ENCODE assay signal across 10 cellular contexts in the genomic region with DNA sequence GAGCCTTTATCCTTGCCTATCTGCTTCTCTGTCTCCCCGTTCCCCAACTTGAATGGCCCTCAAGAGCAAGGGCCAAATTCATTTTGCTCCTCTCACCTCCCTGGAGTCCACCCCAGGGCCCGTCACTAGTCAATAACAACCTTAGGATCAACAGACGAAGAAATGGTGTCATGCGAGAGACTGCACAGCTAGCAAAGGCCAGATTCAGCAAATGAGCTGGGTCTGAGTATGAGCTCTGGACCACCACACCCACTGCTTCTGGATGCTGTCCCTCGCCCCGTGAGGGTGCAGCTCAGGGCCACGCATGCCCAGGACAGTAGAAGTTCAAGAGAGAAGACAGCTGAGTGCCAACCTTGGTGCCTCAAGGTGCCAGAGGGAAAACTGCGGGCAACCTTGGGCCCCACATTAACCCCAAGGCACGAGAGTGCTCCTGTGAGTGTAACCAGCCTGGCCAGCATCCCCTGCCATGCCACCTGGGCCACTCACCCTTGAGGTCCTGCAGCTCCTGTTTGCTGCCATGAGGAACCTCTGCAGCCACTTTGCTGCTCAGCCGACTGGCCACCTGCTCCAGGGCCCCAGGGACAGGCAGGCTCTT. TPM values are rescaled to one million over a fixed set of nuclear protein-coding genes. Genes with fewer than 3 reads are reported as not detected.
DNase-seq lines count a peak whose midpoint lies in the region; ATAC-seq, FAIRE-seq and TF ChIP-seq lines count a peak whose summit lies in the region.
"Had no signal": no experiment of that assay in that cellular context is flagged by ENCODE, and none has a peak within 500 bp of the region (broad histone marks: within the 10 kb centered on the region; RNA-seq: fewer than 3 reads in every experiment).

No MANE protein-coding gene starts in this region.

- H4K20me1 ChIP-seq in KMS-11 (ENCODE audit: insufficient read depth) (no peaks in the 10 kb centered on the region), GM12878 (ENCODE audit: control insufficient read depth, insufficient read depth) (no peaks in the 10 kb centered on the region)

- POLR2A ChIA-PET in GM12878 (lab: Charles Lee), result interaction anchor here (1.6 kb wide), 1 partner anchor 11 kb away, joined by 3 read pairs; the partner anchor contains the start of gene AKAP8L

- peaks cover 15% of the 10 kb centered on the region for H3K36me3 Mint-ChIP-seq in natural killer cell treated with Interleukin-12 subunit alpha and Interleukin-12 subunit beta and Interleukin-15 and Interleukin-18, amount 100 ng/mL, for 72 hours

- no peaks in the 10 kb centered on the region for H3K9me3 Mint-ChIP-seq in natural killer cell treated with Interleukin-12 subunit alpha and Interleukin-12 subunit beta and Interleukin-15 and Interleukin-18, amount 100 ng/mL, for 72 hours

- H3K4me1 Mint-ChIP-seq in natural killer cell treated with Interleukin-12 subunit alpha and Interleukin-12 subunit beta and Interleukin-15 and Interleukin-18, amount 100 ng/mL, for 72 hours (ENCODE audit: low read depth in 2 of 2), result peaks cover 23 to 32% of the 10 kb centered on the region in 2 donors

- TF ChIP-seq CTCF in C4-2B (conservative IDR thresholded peaks at IDR 0.05) (no peak), KMS-11 (conservative IDR thresholded peaks at IDR 0.05; ENCODE audit: low read depth, low read length) (no peak), GM12878 (IDR thresholded peaks at IDR 0.05 in 2 of 3, conservative IDR thresholded peaks at IDR 0.05 in 1 of 3; ENCODE audit: control insufficient read depth in 2 of 3, extremely low read depth in 1 of 3, insufficient read depth in 1 of 3, low read depth in 3 of 3, low read length in 3 of 3) (no peak)

- RAD21 ChIA-PET in GM12878 (lab: Charles Lee; ENCODE audit: unreplicated experiment), result interaction anchor here (0.6 to 1.3 kb wide), 2 partner anchors 11 to 114 kb away, joined by 3 to 6 read pairs; no protein-coding TSS in a partner anchor

- H3K4me3 Mint-ChIP-seq in natural killer cell treated with Interleukin-12 subunit alpha and Interleukin-12 subunit beta and Interleukin-15 and Interleukin-18, amount 100 ng/mL, for 72 hours, result peak overlapping the region; percentile 98

- no peaks in the 10 kb centered on the region; the same call in 1 of the 2 replicates for H3K36me3 ChIP-seq in KMS-11 (ENCODE audit: insufficient read depth)
- H3K36me3 ChIP-seq in GM12878 (ENCODE audit: control insufficient read depth in 2 of 2, insufficient read depth in 2 of 2, low read length in 1 of 2), result peaks cover 9 to 21% of the 10 kb centered on the region in 2 experiments

- H3K4me3 ChIP-seq in KMS-11 (IDR thresholded peaks at IDR 0.05; ENCODE audit: insufficient read depth, low read depth, low read length) (no peak overlapping the region), GM12878 (0 out of 2 replicates have a peak overlapping the region, but pooled peaks have one; percentile 98)

- no peak for FAIRE-seq in GM12878 (lab: Jason Lieb, UNC)

- BruUV-seq in GM12878 (replicated peaks; lab: Mats Ljungman, UMichigan), result no TSS peak

- no peak for DNase-seq in GM12878 (ENCODE audit: low read depth, low spot score)
- no peak for DNase-seq in natural killer cell treated with Interleukin-12 subunit alpha and Interleukin-12 subunit beta and Interleukin-15 and Interleukin-18, amount 100 ng/mL, for 72 hours (ENCODE audit: low spot score)
- no peak for DNase-seq in NCI-H524 (lab: John Stamatoyannopoulos, UW)
- no peak for DNase-seq in NCI-H1694 (lab: John Stamatoyannopoulos, UW)
- DNase-seq in AG08395 (ENCODE audit: low spot score), result no peak
- DNase-seq: GDM1 had no signal

- intact Hi-C loops in GM12878 (cut with micrococcal nuclease; ENCODE audit: unreplicated experiment), result loop anchor here (5.0 kb wide), 1 partner anchor 127 kb away; no protein-coding TSS in a partner anchor

- H3K4me1 ChIP-seq in KMS-11 (ENCODE audit: low read depth, poor library complexity, severe bottlenecking) (peaks cover 13% of the 10 kb centered on the region), GM12878 (ENCODE audit: control insufficient read depth, insufficient read depth, low read length) (peaks cover 10% of the 10 kb centered on the region)

- H3K79me2 ChIP-seq in KMS-11 (ENCODE audit: insufficient read depth, low read depth) (peaks cover 38% of the 10 kb centered on the region), GM12878 (ENCODE audit: control insufficient read depth, insufficient read depth, low read length) (peaks cover 32% of the 10 kb centered on the region)

- no peaks in the 10 kb centered on the region for H3K27me3 Mint-ChIP-seq in natural killer cell treated with Interleukin-12 subunit alpha and Interleukin-12 subunit beta and Interleukin-15 and Interleukin-18, amount 100 ng/mL, for 72 hours

- H3K27ac ChIP-seq in C4-2B, result peak overlapping the region; percentile 80
- H3K27ac ChIP-seq in KMS-11, result no peak overlapping the region
- H3K27ac ChIP-seq in GM12878 (ENCODE audit: control insufficient read depth, insufficient read depth), result no peak overlapping the region
- H3K27ac ChIP-seq: epithelial cell of prostate had no signal

- peak overlapping the region in 1 of 2 donors; percentile 96 for H3K27ac Mint-ChIP-seq in natural killer cell treated with Interleukin-12 subunit alpha and Interleukin-12 subunit beta and Interleukin-15 and Interleukin-18, amount 100 ng/mL, for 72 hours

- H3K9ac ChIP-seq in KMS-11 (no peak overlapping the region; the same call in 1 of the 2 replicates), GM12878 (ENCODE audit: control insufficient read depth, insufficient read depth, low read length) (peak overlapping the region; percentile 94)

- TF ChIP-seq RAD21 in GM12878 (IDR thresholded peaks at IDR 0.05; ENCODE audit: insufficient read depth, low read depth, low read length), result no peak

- H3K4me2 ChIP-seq in KMS-11 (peak overlapping the region; percentile 81), GM12878 (ENCODE audit: control insufficient read depth, insufficient read depth) (peak overlapping the region; percentile 99)

- ATAC-seq in GM12878 (no peak), HG03432 (IDR thresholded peaks at IDR 0.05; ENCODE audit: unreplicated experiment) (no peak)
- ATAC-seq in natural killer cell treated with Interleukin-12 subunit alpha and Interleukin-12 subunit beta and Interleukin-15 and Interleukin-18, amount 100 ng/mL, for 72 hours, result no peak

- H3K27me3 ChIP-seq in KMS-11 (ENCODE audit: insufficient read depth, low read depth) (no peaks in the 10 kb centered on the region), GM12878 (replicated peaks in 1 of 2; ENCODE audit: control insufficient read depth in 2 of 2, insufficient read depth in 2 of 2, low read length in 1 of 2) (no peaks in the 10 kb centered on the region)

- in situ Hi-C loops in GM12878 (cut with MboI), result no loop called here

- 96% methylated on average over 10 of the region's 10 CpGs for WGBS in GM12878 (ENCODE audit: insufficient coverage, insufficient replicate concordance, low lambda C conversion rate, missing lambda C conversion rate)

- no peak; the same call in 1 of the 2 replicates for TF ChIP-seq POLR2A in GM12878 (IDR thresholded peaks at IDR 0.05; ENCODE audit: low read depth, low read length)

- H3K9me3 ChIP-seq in GM12878 (replicated peaks; ENCODE audit: control insufficient read depth, insufficient read depth, low read length), result no peaks in the 10 kb centered on the region; the same call in 2 of the 3 replicates

- H2AFZ ChIP-seq in KMS-11 (ENCODE audit: low read depth) (no peak overlapping the region), GM12878 (ENCODE audit: control insufficient read depth, low read depth, low read length) (no peak overlapping the region)

- CTCF ChIA-PET in GM12878 (lab: Yijun Ruan, JAX), result interaction anchor here (2.0 kb wide), 1 partner anchor 11 kb away, joined by 7 read pairs; no protein-coding TSS in a partner anchor

- no peak for TF ChIP-seq EP300 in GM12878 (IDR thresholded peaks at IDR 0.05; ENCODE audit: borderline replicate concordance in 1 of 2, control insufficient read depth in 1 of 2, low read depth in 2 of 2, low read length in 2 of 2)

- SMC1A ChIA-PET in GM12878 (lab: Charles Lee; ENCODE audit: uncharacterized antibody, unreplicated experiment), result interaction anchor here (1.6 kb wide), 1 partner anchor 11 kb away, joined by 4 read pairs; the partner anchor contains the start of gene AKAP8L

RNA-seq across cellular contexts. Expression of gene AKAP8L, which starts 11.8 kb away (rescaled TPM):
- total RNA-seq in GM12878 (2013; cell fraction: nucleolus; rRNA removed), result 224 and 248 TPM in 2 replicates
- total RNA-seq in GM12878 (2014; rRNA removed) (59.8 and 64.3 TPM in 2 replicates), GM12878 (2014; rRNA removed; fragmentation: Illumina TruSeq; extraction: Trizol) (36.7 and 39.4 TPM in 2 replicates), GM12878 (2021) (60.3 and 60.5 TPM in 2 replicates)
- polyA plus RNA-seq in GM12878 (2011; ENCODE audit: low read depth), result 36.9 TPM
- polyA plus RNA-seq in GM12878 (2011; rRNA removed) (29.6 and 42.3 TPM in 2 replicates), GM12878 (2014; fragmentation: Illumina TruSeq; extraction: Trizol) (35.1 and 47.3 TPM in 2 replicates), GM12878 (2014; fragmentation: Nextera tagmentation; extraction: Ambion mirVana) (1 to 10 TPM in 1 of 2 experiments, under 1 TPM in 1; 0.66 to 3.8 TPM), GM12878 (2014; rRNA removed) (63.6 and 67.0 TPM in 2 replicates), GM12878 (2016; fragmentation: Nextera tagmentation; extraction: Ambion mirVana) (10 to 100 TPM; 25.8 to 40.6 TPM)
- polyA plus RNA-seq in GM12878 (2011; cell fraction: cytosol; rRNA removed), result 31.0 and 36.5 TPM in 2 replicates
- polyA plus RNA-seq in GM12878 (2011; cell fraction: nucleus; rRNA removed), result 443 and 591 TPM in 2 replicates
- polyA plus RNA-seq in GM12878 (2012), result 40.3 and 43.0 TPM in 2 replicates
- polyA minus RNA-seq in GM12878 (2011; rRNA and poly(A)+ RNA removed), result 57.6 and 57.9 TPM in 2 replicates
- polyA minus RNA-seq in GM12878 (2011; cell fraction: cytosol; rRNA and poly(A)+ RNA removed), result 15.5 and 16.3 TPM in 2 replicates
- polyA minus RNA-seq in GM12878 (2011; cell fraction: nucleus; rRNA and poly(A)+ RNA removed), result 60.4 and 102 TPM in 2 replicates
- 100 to 1,000 TPM in 1 of 2 donors, 10 to 100 TPM in 1; 72.8 to 123 TPM for total RNA-seq in natural killer cell treated with Interleukin-12 subunit alpha and Interleukin-12 subunit beta and Interleukin-15 and Interleukin-18, amount 100 ng/mL, for 72 hours

RNA-seq across cellular contexts. Expression of gene WIZ, which starts 19.1 kb away (rescaled TPM):
- 17.9 and 18.0 TPM in 2 replicates for total RNA-seq in GM12878 (2013; cell fraction: nucleolus; rRNA removed)
- total RNA-seq in GM12878 (2014; rRNA removed) (4.6 and 4.9 TPM in 2 replicates), GM12878 (2014; rRNA removed; fragmentation: Illumina TruSeq; extraction: Trizol) (2.6 and 2.9 TPM in 2 replicates), GM12878 (2021) (23.5 and 26.7 TPM in 2 replicates)
- 2.2 TPM for polyA plus RNA-seq in GM12878 (2011; ENCODE audit: low read depth)
- polyA plus RNA-seq in GM12878 (2011; rRNA removed) (1.4 and 2.4 TPM in 2 replicates), GM12878 (2014; fragmentation: Illumina TruSeq; extraction: Trizol) (1.4 and 4.5 TPM in 2 replicates), GM12878 (2014; fragmentation: Nextera tagmentation; extraction: Ambion mirVana) (under 1 TPM; 0.10 to 0.18 TPM), GM12878 (2014; rRNA removed) (19.8 and 24.9 TPM in 2 replicates), GM12878 (2016; fragmentation: Nextera tagmentation; extraction: Ambion mirVana) (1 to 10 TPM; 2.0 to 2.6 TPM)
- polyA plus RNA-seq in GM12878 (2011; cell fraction: cytosol; rRNA removed), result 3.8 and 6.1 TPM in 2 replicates
- polyA plus RNA-seq in GM12878 (2011; cell fraction: nucleus; rRNA removed), result 20.9 and 28.8 TPM in 2 replicates
- 9.9 and 13.9 TPM in 2 replicates for polyA plus RNA-seq in GM12878 (2012)
- polyA minus RNA-seq in GM12878 (2011; rRNA and poly(A)+ RNA removed), result 1.1 and 3.7 TPM in 2 replicates
- polyA minus RNA-seq in GM12878 (2011; cell fraction: cytosol; rRNA and poly(A)+ RNA removed), result 3.6 and 4.6 TPM in 2 replicates
- 3.5 and 10.1 TPM in 2 replicates for polyA minus RNA-seq in GM12878 (2011; cell fraction: nucleus; rRNA and poly(A)+ RNA removed)
- 10 to 100 TPM; 27.3 to 46.3 TPM for total RNA-seq in natural killer cell treated with Interleukin-12 subunit alpha and Interleukin-12 subunit beta and Interleukin-15 and Interleukin-18, amount 100 ng/mL, for 72 hours

RNA-seq across cellular contexts. Expression of gene RASAL3, which starts 33.7 kb away (rescaled TPM):
- 25.7 and 51.6 TPM in 2 replicates for total RNA-seq in GM12878 (2013; cell fraction: nucleolus; rRNA removed)
- total RNA-seq in GM12878 (2014; rRNA removed) (35.0 and 48.9 TPM in 2 replicates), GM12878 (2014; rRNA removed; fragmentation: Illumina TruSeq; extraction: Trizol) (17.7 and 19.8 TPM in 2 replicates), GM12878 (2021) (78.5 and 81.3 TPM in 2 replicates)
- polyA plus RNA-seq in GM12878 (2011; ENCODE audit: low read depth), result 14.5 TPM
- polyA plus RNA-seq in GM12878 (2011; rRNA removed) (14.8 and 25.3 TPM in 2 replicates), GM12878 (2014; fragmentation: Illumina TruSeq; extraction: Trizol) (6.6 and 21.1 TPM in 2 replicates), GM12878 (2014; fragmentation: Nextera tagmentation; extraction: Ambion mirVana) (1 to 10 TPM; 1.7 to 9.4 TPM), GM12878 (2014; rRNA removed) (46.9 and 58.2 TPM in 2 replicates), GM12878 (2016; fragmentation: Nextera tagmentation; extraction: Ambion mirVana) (10 to 100 TPM in 1 of 2 experiments, 1 to 10 TPM in 1; 6.7 to 42.3 TPM)
- polyA plus RNA-seq in GM12878 (2011; cell fraction: cytosol; rRNA removed), result 24.2 and 34.9 TPM in 2 replicates
- polyA plus RNA-seq in GM12878 (2011; cell fraction: nucleus; rRNA removed), result 162 and 199 TPM in 2 replicates
- 46.0 and 47.3 TPM in 2 replicates for polyA plus RNA-seq in GM12878 (2012)
- 30.4 and 38.9 TPM in 2 replicates for polyA minus RNA-seq in GM12878 (2011; rRNA and poly(A)+ RNA removed)
- polyA minus RNA-seq in GM12878 (2011; cell fraction: cytosol; rRNA and poly(A)+ RNA removed), result 16.8 and 18.5 TPM in 2 replicates
- 21.5 and 29.1 TPM in 2 replicates for polyA minus RNA-seq in GM12878 (2011; cell fraction: nucleus; rRNA and poly(A)+ RNA removed)
- total RNA-seq in natural killer cell treated with Interleukin-12 subunit alpha and Interleukin-12 subunit beta and Interleukin-15 and Interleukin-18, amount 100 ng/mL, for 72 hours, result 100 to 1,000 TPM; 129 to 158 TPM

RNA-seq across cellular contexts. Expression of gene PGLYRP2, which starts 48.7 kb away (rescaled TPM):
- total RNA-seq in GM12878 (2013; cell fraction: nucleolus; rRNA removed), result 0.17 and 0.20 TPM in 2 replicates
- 0.40 and 0.44 TPM in 2 replicates for total RNA-seq in GM12878 (2014; rRNA removed)
- total RNA-seq in GM12878 (2014; rRNA removed; fragmentation: Illumina TruSeq; extraction: Trizol), result not detected in 2 replicates
- 0.26 and 0.37 TPM in 2 replicates for total RNA-seq in GM12878 (2021)
- polyA plus RNA-seq in GM12878 (2011; ENCODE audit: low read depth), result not detected
- polyA plus RNA-seq in GM12878 (2011; rRNA removed), result 0.09 and 0.48 TPM in 2 replicates
- 0.27 and 0.37 TPM in 2 replicates for polyA plus RNA-seq in GM12878 (2011; cell fraction: cytosol; rRNA removed)
- polyA plus RNA-seq in GM12878 (2011; cell fraction: nucleus; rRNA removed), result 0.21 and 0.26 TPM in 2 replicates
- polyA plus RNA-seq in GM12878 (2012), result not detected in 2 replicates
- polyA plus RNA-seq in GM12878 (2014; fragmentation: Illumina TruSeq; extraction: Trizol), result not detected in 2 replicates
- polyA plus RNA-seq in GM12878 (2014; fragmentation: Nextera tagmentation; extraction: Ambion mirVana), result not detected
- 0.15 and 0.60 TPM in 2 replicates for polyA plus RNA-seq in GM12878 (2014; rRNA removed)
- under 1 TPM in 1 of 2 experiments, not detected in 1; 0.16 TPM for polyA plus RNA-seq in GM12878 (2016; fragmentation: Nextera tagmentation; extraction: Ambion mirVana)
- 0.59 and 1.4 TPM in 2 replicates for polyA minus RNA-seq in GM12878 (2011; rRNA and poly(A)+ RNA removed)
- polyA minus RNA-seq in GM12878 (2011; cell fraction: cytosol; rRNA and poly(A)+ RNA removed), result not detected in 2 replicates
- 0.12 and 0.29 TPM in 2 replicates for polyA minus RNA-seq in GM12878 (2011; cell fraction: nucleus; rRNA and poly(A)+ RNA removed)
- not detected for total RNA-seq in natural killer cell treated with Interleukin-12 subunit alpha and Interleukin-12 subunit beta and Interleukin-15 and Interleukin-18, amount 100 ng/mL, for 72 hours

RNA-seq across cellular contexts. Expression of gene AKAP8, which starts 51.0 kb away (rescaled TPM):
- 26.9 and 28.2 TPM in 2 replicates for total RNA-seq in GM12878 (2013; cell fraction: nucleolus; rRNA removed)
- total RNA-seq in GM12878 (2014; rRNA removed), result 23.7 and 24.5 TPM in 2 replicates
- total RNA-seq in GM12878 (2014; rRNA removed; fragmentation: Illumina TruSeq; extraction: Trizol), result 13.2 and 13.7 TPM in 2 replicates
- 51.1 and 57.7 TPM in 2 replicates for total RNA-seq in GM12878 (2021)
- polyA plus RNA-seq in GM12878 (2011; ENCODE audit: low read depth), result 10.9 TPM
- polyA plus RNA-seq in GM12878 (2011; rRNA removed), result 14.0 and 17.6 TPM in 2 replicates
- 13.1 and 17.0 TPM in 2 replicates for polyA plus RNA-seq in GM12878 (2011; cell fraction: cytosol; rRNA removed)
- 44.7 and 58.8 TPM in 2 replicates for polyA plus RNA-seq in GM12878 (2011; cell fraction: nucleus; rRNA removed)
- 15.5 and 20.8 TPM in 2 replicates for polyA plus RNA-seq in GM12878 (2012)
- 13.5 and 14.2 TPM in 2 replicates for polyA plus RNA-seq in GM12878 (2014; fragmentation: Illumina TruSeq; extraction: Trizol)
- polyA plus RNA-seq in GM12878 (2014; fragmentation: Nextera tagmentation; extraction: Ambion mirVana), result 1 to 10 TPM; 5.3 to 5.5 TPM
- 25.7 and 34.8 TPM in 2 replicates for polyA plus RNA-seq in GM12878 (2014; rRNA removed)
- polyA plus RNA-seq in GM12878 (2016; fragmentation: Nextera tagmentation; extraction: Ambion mirVana), result 10 to 100 TPM; 26.3 to 27.8 TPM
- 8.9 and 10.5 TPM in 2 replicates for polyA minus RNA-seq in GM12878 (2011; rRNA and poly(A)+ RNA removed)
- 14.3 and 14.4 TPM in 2 replicates for polyA minus RNA-seq in GM12878 (2011; cell fraction: cytosol; rRNA and poly(A)+ RNA removed)
- 5.0 and 14.5 TPM in 2 replicates for polyA minus RNA-seq in GM12878 (2011; cell fraction: nucleus; rRNA and poly(A)+ RNA removed)
- total RNA-seq in natural killer cell treated with Interleukin-12 subunit alpha and Interleukin-12 subunit beta and Interleukin-15 and Interleukin-18, amount 100 ng/mL, for 72 hours, result 10 to 100 TPM; 61.4 to 78.3 TPM
